7 cellular contexts compared by ENCODE assay signal in the genomic region with DNA sequence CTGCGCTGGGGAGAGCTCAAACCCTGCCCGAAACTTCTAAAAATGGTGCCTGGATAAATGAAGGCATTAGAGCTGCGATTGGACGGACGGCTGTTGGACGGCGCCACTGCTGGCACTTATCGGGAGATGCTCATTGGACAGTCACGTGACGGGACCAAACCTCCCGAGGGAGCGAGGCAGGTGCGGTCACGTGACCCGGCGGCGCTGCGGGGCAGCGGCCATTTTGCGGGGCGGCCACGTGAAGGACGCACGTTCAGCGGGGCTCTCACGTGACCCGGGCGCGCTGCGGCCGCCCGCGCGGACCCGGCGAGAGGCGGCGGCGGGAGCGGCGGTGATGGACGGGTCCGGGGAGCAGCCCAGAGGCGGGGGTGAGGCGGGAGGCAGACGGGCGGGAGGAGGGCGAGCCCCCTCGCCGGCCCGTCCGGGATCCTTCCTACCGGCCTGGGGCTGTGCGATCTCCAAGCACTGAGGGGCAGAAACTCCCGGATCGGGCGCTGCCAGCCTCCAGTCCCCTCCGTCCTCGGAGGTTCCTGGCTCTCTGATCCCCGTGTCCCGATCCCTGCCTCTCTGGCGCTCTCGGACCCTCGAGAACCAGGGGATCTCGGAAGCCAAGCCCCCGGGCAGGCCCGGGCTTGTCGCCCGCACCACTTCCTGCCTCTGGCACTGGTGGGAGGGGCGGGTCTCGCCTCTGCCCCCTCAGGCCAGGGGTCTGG. TPM values are rescaled to one million over a fixed set of nuclear protein-coding genes. Genes with fewer than 3 reads are reported as not detected.
DNase-seq lines count a peak whose midpoint lies in the region; ATAC-seq, FAIRE-seq and TF ChIP-seq lines count a peak whose summit lies in the region.

A gene (plus strand): TSS at position 281 of the 713 bp plus-strand sequence. CDS start 54 bp downstream, at position 335.

- H3K9me2 ChIP-seq in hepatocyte (replicated peaks; ENCODE audit: insufficient read depth) = no peaks in the 10 kb centered on the region

- H3K36me3 ChIP-seq in hepatocyte (replicated peaks; ENCODE audit: insufficient read depth, low read depth) = no peaks in the 10 kb centered on the region

- no peak for TF ChIP-seq CTCF in hepatocyte (IDR thresholded peaks at IDR 0.05; ENCODE audit: poor library complexity)

- WGBS in hepatocyte (ENCODE audit: low lambda C conversion rate, missing lambda C conversion rate) = 2% methylated on average over 45 of the region's 71 CpGs

- no peaks in the 10 kb centered on the region for H3K9me3 ChIP-seq in hepatocyte (ENCODE audit: low read depth)

- peaks cover 10% of the 10 kb centered on the region for H3K4me1 ChIP-seq in hepatocyte (ENCODE audit: insufficient read depth)

- peak within 1 kb of the TSS; percentile 72 for H2AFZ ChIP-seq in hepatocyte

- peak within 1 kb of the TSS; percentile 53 for H3K4me3 ChIP-seq in hepatocyte

- peak; percentile 95 for FAIRE-seq in GM18507 (lab: Jason Lieb, UNC)

- H3K4me2 ChIP-seq in hepatocyte = peak within 1 kb of the TSS; percentile 98

- DNase-seq in GM18507 (ENCODE audit: extremely low spot score, insufficient read length, low read depth) = peak; percentile 94
- DNase-seq in NCI-H2029 treated with DMSO at 0.1 percent for 48 hours (lab: John Stamatoyannopoulos, UW) = peak; percentile 84
- DNase-seq in T1000 (lab: John Stamatoyannopoulos, UW) = peak; percentile 93
- peak; percentile 98 for DNase-seq in astrocyte of the hippocampus (ENCODE audit: low read depth, low spot score)
- DNase-seq in hepatocyte (ENCODE audit: low spot score) = peak; percentile 99
- peak; percentile 97 for DNase-seq in retina

- H3K79me2 ChIP-seq in hepatocyte = peaks cover 26% of the 10 kb centered on the region

- peak; percentile 73 for ATAC-seq in HG02973 (IDR thresholded peaks at IDR 0.05; ENCODE audit: unreplicated experiment)

- H3K27me3 ChIP-seq in hepatocyte = no peaks in the 10 kb centered on the region

- no peaks in the 10 kb centered on the region for H4K20me1 ChIP-seq in hepatocyte (ENCODE audit: insufficient read depth, poor library complexity, severe bottlenecking)

- peak within 1 kb of the TSS; percentile 93 for H3K27ac ChIP-seq in hepatocyte

RNA-seq across cellular contexts. Expression of the gene that starts here (rescaled TPM):
- total RNA-seq in hepatocyte = 76.4 and 77.3 TPM in 2 replicates
- polyA plus RNA-seq in hepatocyte = 106 and 116 TPM in 2 replicates

Comparison
In these comparisons a context has a peak if more than half of its experiments do, and no peak if none do; other contexts are left out.
1. Peak in every context shown above with its lines: DNase-seq, ATAC-seq, H3K4me3 ChIP-seq and H3K27ac ChIP-seq.